21 cellular contexts compared by ENCODE assay signal in genomic region chr1:222195857-222196256, GRCh38.
"Had no signal": no experiment of that assay in that cellular context is flagged by ENCODE, and none has a peak within 500 bp of the region (broad histone marks: within the 10 kb centered on the region; RNA-seq: fewer than 3 reads in every experiment).

No MANE protein-coding gene starts in this region.

- ATAC-seq: left cardiac atrium; lower lobe of right lung; natural killer cell treated with Interleukin-12 subunit alpha and Interleukin-12 subunit beta and Interleukin-15 and Interleukin-18, amount 100 ng/mL, for 72 hours; right cardiac atrium had no signal

- H3K4me3 ChIP-seq: hepatocyte, left ventricle myocardium inferior, lower lobe of right lung, neural progenitor cell, ovary had no signal

- H3K4me3 Mint-ChIP-seq: endodermal cell; memory B cell; natural killer cell treated with Interleukin-12 subunit alpha and Interleukin-12 subunit beta and Interleukin-15 and Interleukin-18, amount 100 ng/mL, for 72 hours; neural progenitor cell had no signal

- H3K36me3 Mint-ChIP-seq: memory B cell; natural killer cell treated with Interleukin-12 subunit alpha and Interleukin-12 subunit beta and Interleukin-15 and Interleukin-18, amount 100 ng/mL, for 72 hours; neural progenitor cell had no signal

- H3K9ac ChIP-seq: neural progenitor cell had no signal

- H3K9me3 Mint-ChIP-seq: memory B cell; natural killer cell treated with Interleukin-12 subunit alpha and Interleukin-12 subunit beta and Interleukin-15 and Interleukin-18, amount 100 ng/mL, for 72 hours; neural progenitor cell had no signal

- H3K4me1 ChIP-seq: left ventricle myocardium inferior, lower lobe of right lung, neural progenitor cell had no signal

- H3K27ac ChIP-seq: hepatocyte, left ventricle myocardium inferior, lower lobe of right lung, neural progenitor cell, ovary had no signal

- H3K36me3 ChIP-seq: left ventricle myocardium inferior, lower lobe of right lung, neural progenitor cell, ovary had no signal

- H3K27me3 ChIP-seq: hepatocyte, neural progenitor cell, ovary had no signal

- H3K27ac Mint-ChIP-seq: endodermal cell; memory B cell; natural killer cell treated with Interleukin-12 subunit alpha and Interleukin-12 subunit beta and Interleukin-15 and Interleukin-18, amount 100 ng/mL, for 72 hours; neural progenitor cell had no signal

- H3K4me1 Mint-ChIP-seq: memory B cell, neural progenitor cell had no signal

- H3K79me2 ChIP-seq: hepatocyte had no signal

- H3K9me3 ChIP-seq: lower lobe of right lung, ovary had no signal

- H3K4me2 ChIP-seq: hepatocyte, neural progenitor cell had no signal

- H2AFZ ChIP-seq: hepatocyte, neural progenitor cell had no signal

- FAIRE-seq: endothelial cell of umbilical vein, kidney, small intestine had no signal

- DNase-seq: effector CD4-positive, alpha-beta T cell; foreskin melanocyte; head of caudate nucleus; kidney; left cardiac atrium; left ventricle myocardium inferior; lower lobe of right lung; midbrain; nucleus accumbens; ovary; right cardiac atrium; small intestine; stimulated activated CD4-positive, alpha-beta T cell treated with anti-CD3 and anti-CD28 coated beads, Interleukin-12 subunit alpha, Interleukin-12 subunit beta, amount 100 ng/mL, for 4 hours; stimulated activated naive CD4-positive, alpha-beta T cell treated with Interleukin-2 at 50 U/mL for 16 hours; trophoblast cell had no signal
